8 cellular contexts compared by ENCODE assay signal in genomic region chr12:14257734-14258467, GRCh38.
A peak's percentile ranks its signal among the peaks of the same experiment; 100 is the strongest.
DNase-seq lines count a peak whose midpoint lies in the region; ATAC-seq, FAIRE-seq and TF ChIP-seq lines count a peak whose summit lies in the region.

No MANE protein-coding gene starts in this region.

- H3K9ac ChIP-seq in HepG2 (ENCODE audit: insufficient read depth, low read depth, low read length), result peak overlapping the region; percentile 58

- no peaks in the 10 kb centered on the region for H3K36me3 ChIP-seq in HepG2 (replicated peaks in 1 of 2; ENCODE audit: control insufficient read depth in 1 of 2, insufficient read depth in 2 of 2, low read length in 2 of 2)

- DNase-seq in activated gamma-delta T cell treated with Interleukin-2 at 50 U/mL for 16 hours (peak; percentile 71), activated gamma-delta T cell (lab: John Stamatoyannopoulos, UW) (no peak), NCI-H446 (lab: John Stamatoyannopoulos, UW) (peak; percentile 87 to 97), HepG2 (ENCODE audit: low spot score) (peak; percentile 95)
- DNase-seq in activated CD4-positive, alpha-beta T cell treated with anti-CD3 and anti-CD28 coated beads, Interleukin-2, amount 10 ng/mL, durations not matched to agents 7 days and 5 days, result peak; percentile 85
- DNase-seq in stimulated activated CD4-positive, alpha-beta T cell treated with anti-CD3 and anti-CD28 coated beads, Interleukin-2, amount 100 ng/mL, for 4 hours (ENCODE audit: low read depth), result peak; percentile 50

- peak; percentile 41; the same call in 1 of the 2 replicates for TF ChIP-seq RAD21 in HepG2 (CRISPR knock-in tag; IDR thresholded peaks at IDR 0.05)

- intact Hi-C loops in dendritic cell treated with granulocyte-macrophage colony-stimulating factor and Interleukin-4, amounts not matched to agents 40 ng/mL and 50 ng/mL, for 4 days (cut with micrococcal nuclease), result loop anchor here (2.0 to 5.0 kb wide), 2 partner anchors 17 to 54 kb away; no protein-coding TSS in a partner anchor
- intact Hi-C loops in HepG2 (cut with micrococcal nuclease; ENCODE audit: unreplicated experiment), result loop anchor here (1.0 kb wide), 4 partner anchors 109 to 196 kb away; no protein-coding TSS in a partner anchor

- H3K27me3 ChIP-seq in HepG2 (ENCODE audit: control insufficient read depth in 1 of 2, insufficient read depth in 2 of 2, low read length in 2 of 2), result no peaks in the 10 kb centered on the region

- POLR2A ChIA-PET in activated CD4-positive, alpha-beta T cell treated with anti-CD3 and anti-CD28 coated beads, Interleukin-2, amount 10 ng/mL, durations not matched to agents 7 days and 5 days (lab: Charles Lee), result interaction anchor here (0.6 to 1.3 kb wide), 3 partner anchors 108 to 137 kb away, joined by 4 to 19 read pairs (median 13); partner anchors contain the start of gene ATF7IP
- POLR2A ChIA-PET in HepG2 (lab: Yijun Ruan, JAX), result interaction anchor here (1.1 to 1.8 kb wide), 4 partner anchors 108 to 513 kb away, joined by 6 to 39 read pairs (median 8); partner anchors contain the start of gene ATF7IP

- peak overlapping the region; percentile 6 to 34 (median 29); a peak in 4 of 6 replicates for H3K4me3 ChIP-seq in HepG2 (replicated peaks in 1 of 3; ENCODE audit: insufficient read depth in 1 of 3, low read depth in 2 of 3, low read length in 3 of 3)

- H3K9me3 Mint-ChIP-seq in activated CD4-positive, alpha-beta T cell treated with anti-CD3 and anti-CD28 coated beads, Interleukin-2, amount 10 ng/mL, durations not matched to agents 7 days and 5 days, result peaks cover 42% of the 10 kb centered on the region
- H3K9me3 Mint-ChIP-seq in dendritic cell treated with granulocyte-macrophage colony-stimulating factor and Interleukin-4, amounts not matched to agents 40 ng/mL and 50 ng/mL, for 4 days, result peaks cover 20% of the 10 kb centered on the region

- H3K9me3 ChIP-seq in HepG2 (ENCODE audit: low read length), result no peaks in the 10 kb centered on the region

- peak overlapping the region; percentile 18 for H2AFZ ChIP-seq in HepG2 (ENCODE audit: low read length)

- H3K27me3 Mint-ChIP-seq in activated CD4-positive, alpha-beta T cell treated with anti-CD3 and anti-CD28 coated beads, Interleukin-2, amount 10 ng/mL, durations not matched to agents 7 days and 5 days, result no peaks in the 10 kb centered on the region
- H3K27me3 Mint-ChIP-seq in dendritic cell treated with granulocyte-macrophage colony-stimulating factor and Interleukin-4, amounts not matched to agents 40 ng/mL and 50 ng/mL, for 4 days, result no peaks in the 10 kb centered on the region

- peak; percentile 72 for FAIRE-seq in HepG2 (lab: Jason Lieb, UNC)

- TF ChIP-seq POLR2A in HepG2 (IDR thresholded peaks at IDR 0.05; ENCODE audit: insufficient read depth in 1 of 2, low read depth in 2 of 2, low read length in 2 of 2), result no peak

- H3K36me3 Mint-ChIP-seq in activated CD4-positive, alpha-beta T cell treated with anti-CD3 and anti-CD28 coated beads, Interleukin-2, amount 10 ng/mL, durations not matched to agents 7 days and 5 days (ENCODE audit: low read depth), result peaks cover 46% of the 10 kb centered on the region
- H3K36me3 Mint-ChIP-seq in dendritic cell treated with granulocyte-macrophage colony-stimulating factor and Interleukin-4, amounts not matched to agents 40 ng/mL and 50 ng/mL, for 4 days (ENCODE audit: low read depth), result peaks cover 44% of the 10 kb centered on the region

- no TSS peak for BruUV-seq in HepG2 (replicated peaks; lab: Mats Ljungman, UMichigan)

- peak overlapping the region; percentile 98 for H3K27ac Mint-ChIP-seq in activated CD4-positive, alpha-beta T cell treated with anti-CD3 and anti-CD28 coated beads, Interleukin-2, amount 10 ng/mL, durations not matched to agents 7 days and 5 days
- H3K27ac Mint-ChIP-seq in dendritic cell treated with granulocyte-macrophage colony-stimulating factor and Interleukin-4, amounts not matched to agents 40 ng/mL and 50 ng/mL, for 4 days, result peak overlapping the region; percentile 96

- TF ChIP-seq EP300 in HepG2 (IDR thresholded peaks at IDR 0.05; ENCODE audit: low read depth in 2 of 2, low read length in 2 of 2) (peak in 1 of 2 experiments; percentile 66; a peak in 1 of 4 replicates), HepG2 (CRISPR knock-in tag; IDR thresholded peaks at IDR 0.05; ENCODE audit: borderline replicate concordance) (peak; percentile 44; the same call in 1 of the 2 replicates)

- H3K4me1 Mint-ChIP-seq in activated CD4-positive, alpha-beta T cell treated with anti-CD3 and anti-CD28 coated beads, Interleukin-2, amount 10 ng/mL, durations not matched to agents 7 days and 5 days, result peaks cover 58% of the 10 kb centered on the region
- peaks cover 74% of the 10 kb centered on the region for H3K4me1 Mint-ChIP-seq in dendritic cell treated with granulocyte-macrophage colony-stimulating factor and Interleukin-4, amounts not matched to agents 40 ng/mL and 50 ng/mL, for 4 days (ENCODE audit: low read depth)

- peak overlapping the region; percentile 64 for H3K27ac ChIP-seq in HepG2 (ENCODE audit: extremely low read length, insufficient read depth, low read length)

- no peaks in the 10 kb centered on the region for H4K20me1 ChIP-seq in HepG2 (ENCODE audit: insufficient read depth, low read length)

- H3K79me2 ChIP-seq in HepG2 (ENCODE audit: insufficient read depth, low read length), result no peaks in the 10 kb centered on the region

- 0 out of 2 replicates have a peak, but pooled peaks have one; percentile 4 for TF ChIP-seq CTCF in HepG2 (CRISPR knock-in tag; IDR thresholded peaks at IDR 0.05)

- in situ Hi-C loops in HepG2 (cut with HindIII; ENCODE audit: extremely low pct_ligation_motif_present, low pct_unique_long_range_greater_than_20kb), result loop anchor here (5.0 kb wide), 1 partner anchor 129 kb away; no protein-coding TSS in a partner anchor

- peak overlapping the region; percentile 82 for H3K4me2 ChIP-seq in HepG2 (ENCODE audit: low read depth, low read length)

- ATAC-seq in HG03196 (IDR thresholded peaks at IDR 0.05; ENCODE audit: unreplicated experiment) (peak; percentile 45), HepG2 (peak; percentile 86)

- WGBS in HepG2 (ENCODE audit: low lambda C conversion rate), result 24% methylated on average over 13 of the region's 13 CpGs

- peak overlapping the region; percentile 55 for H3K4me3 Mint-ChIP-seq in activated CD4-positive, alpha-beta T cell treated with anti-CD3 and anti-CD28 coated beads, Interleukin-2, amount 10 ng/mL, durations not matched to agents 7 days and 5 days
- H3K4me3 Mint-ChIP-seq in dendritic cell treated with granulocyte-macrophage colony-stimulating factor and Interleukin-4, amounts not matched to agents 40 ng/mL and 50 ng/mL, for 4 days, result peak overlapping the region; percentile 30

- CTCF ChIA-PET in activated CD4-positive, alpha-beta T cell treated with anti-CD3 and anti-CD28 coated beads, Interleukin-2, amount 10 ng/mL, durations not matched to agents 7 days and 5 days (lab: Charles Lee), result interaction anchor here (0.6 to 2.0 kb wide), 19 partner anchors 16 to 513 kb away, joined by 3 to 11 read pairs (median 4); partner anchors contain the start of gene ATF7IP
- CTCF ChIA-PET in HepG2 (lab: Yijun Ruan, JAX; ENCODE audit: low intra/inter-chr PET ratio, low total read pairs), result interaction anchor here (1.9 kb wide), 1 partner anchor 196 kb away, joined by 8 read pairs; no protein-coding TSS in a partner anchor

- peaks cover 48% of the 10 kb centered on the region for H3K4me1 ChIP-seq in HepG2 (ENCODE audit: insufficient read depth, low read length)

TF ChIP-seq in HepG2, 621 proteins besides CTCF, POLR2A, EP300 and RAD21 (continues in another document):
- no peak for TF ChIP-seq PCBP2 (optimal IDR thresholded peaks at IDR 0.05; ENCODE audit: low read depth, low read length, poor library complexity, severe bottlenecking)
- no peak for TF ChIP-seq HOXA7 (CRISPR knock-in tag; IDR thresholded peaks at IDR 0.05)
- TF ChIP-seq SP1 (IDR thresholded peaks at IDR 0.05), result no peak
- TF ChIP-seq SP1 (CRISPR knock-in tag; IDR thresholded peaks at IDR 0.05), result no peak
- TF ChIP-seq ARID2 (CRISPR knock-in tag; IDR thresholded peaks at IDR 0.05; ENCODE audit: borderline replicate concordance), result no peak
- peak; percentile 56; the same call in 1 of the 2 replicates for TF ChIP-seq REPIN1 (CRISPR knock-in tag; IDR thresholded peaks at IDR 0.05; ENCODE audit: borderline replicate concordance, low read depth)
- no peak for TF ChIP-seq FOXO4 (CRISPR knock-in tag; conservative IDR thresholded peaks at IDR 0.05)
- TF ChIP-seq NKX3-1 (CRISPR knock-in tag; IDR thresholded peaks at IDR 0.05), result peak; percentile 34; the same call in 1 of the 2 replicates
- no peak for TF ChIP-seq ZNF747 (CRISPR knock-in tag; IDR thresholded peaks at IDR 0.05; ENCODE audit: borderline replicate concordance)
- TF ChIP-seq ZNF234 (CRISPR knock-in tag; conservative IDR thresholded peaks at IDR 0.05), result no peak
- no peak; the same call in 1 of the 2 replicates for TF ChIP-seq HCFC1 (IDR thresholded peaks at IDR 0.05; ENCODE audit: low read depth, low read length)
- peak; percentile 72; the same call in 1 of the 2 replicates for TF ChIP-seq TARDBP (CRISPR knock-in tag; IDR thresholded peaks at IDR 0.05)
- TF ChIP-seq TRIM24 (CRISPR knock-in tag; IDR thresholded peaks at IDR 0.05), result no peak
- 0 out of 2 replicates have a peak, but pooled peaks have one; percentile 25 for TF ChIP-seq RXRA (CRISPR knock-in tag; IDR thresholded peaks at IDR 0.05)
